24 cellular contexts compared by ENCODE assay signal in genomic region chr21:34841154-34841553, GRCh38.
"Had no signal": no experiment of that assay in that cellular context is flagged by ENCODE, and none has a peak within 500 bp of the region (broad histone marks: within the 10 kb centered on the region; RNA-seq: fewer than 3 reads in every experiment).

No MANE protein-coding gene starts in this region.

- H3K27me3 ChIP-seq: Peyer's patch, SJSA1 had no signal

- FAIRE-seq: astrocyte, TTC549 had no signal

- DNase-seq: activated CD4-positive, alpha-beta memory T cell treated with anti-CD3 and anti-CD28 coated beads for 36 hours; activated CD4-positive, alpha-beta T cell treated with anti-CD3 and anti-CD28 coated beads, Interleukin-2, amount 10 ng/mL, durations not matched to agents 7 days and 5 days; activated CD4-positive, CD25-positive, alpha-beta regulatory T cell; activated effector memory CD4-positive, alpha-beta T cell treated with anti-CD3 and anti-CD28 coated beads, Interleukin-2, amount 50 U/mL, for 16 hours; activated naive CD4-positive, alpha-beta T cell treated with Interleukin-2 at 50 U/mL for 16 hours; activated naive CD8-positive, alpha-beta T cell treated with anti-CD3 and anti-CD28 coated beads, Interleukin-2, amount 50 U/mL, for 24 hours; amygdala; MM.1S; NCI-H1105; NCI-H1436; NCI-H1694 treated with DMSO at 0.1 percent for 48 hours; NCI-H2029 treated with DMSO at 0.1 percent for 48 hours; NCI-H510A treated with DMSO at 0.1 percent for 48 hours; NCI-H69; Peyer's patch; SHP77; T-helper 9 cell had no signal

- H3K27ac ChIP-seq: cardiac muscle cell, Peyer's patch, SJSA1 had no signal

- H3K27ac Mint-ChIP-seq: activated CD4-positive, alpha-beta memory T cell treated with anti-CD3 and anti-CD28 coated beads for 36 hours; activated naive CD8-positive, alpha-beta T cell treated with anti-CD3 and anti-CD28 coated beads, Interleukin-2, amount 50 U/mL, for 24 hours; brain; T-helper 1 cell treated with Interleukin-12 subunit alpha and Interleukin-12 subunit beta and Interleukin-4 antibody, amounts not matched to agents 30 μg/mL and 1 μg/mL, for 36 hours had no signal

- H3K27me3 Mint-ChIP-seq: activated CD4-positive, alpha-beta memory T cell treated with anti-CD3 and anti-CD28 coated beads for 36 hours; activated CD4-positive, alpha-beta T cell treated with anti-CD3 and anti-CD28 coated beads, Interleukin-2, amount 10 ng/mL, durations not matched to agents 7 days and 5 days; activated naive CD8-positive, alpha-beta T cell treated with anti-CD3 and anti-CD28 coated beads, Interleukin-2, amount 50 U/mL, for 24 hours had no signal

- H3K4me3 ChIP-seq: cardiac muscle cell, Peyer's patch, SJSA1 had no signal

- H3K9me3 ChIP-seq: Peyer's patch, SJSA1 had no signal

- H3K4me3 Mint-ChIP-seq: activated CD4-positive, alpha-beta memory T cell treated with anti-CD3 and anti-CD28 coated beads for 36 hours; activated CD4-positive, alpha-beta T cell treated with anti-CD3 and anti-CD28 coated beads, Interleukin-2, amount 10 ng/mL, durations not matched to agents 7 days and 5 days; activated naive CD8-positive, alpha-beta T cell treated with anti-CD3 and anti-CD28 coated beads, Interleukin-2, amount 50 U/mL, for 24 hours; brain; T-helper 1 cell treated with Interleukin-12 subunit alpha and Interleukin-12 subunit beta and Interleukin-4 antibody, amounts not matched to agents 30 μg/mL and 1 μg/mL, for 36 hours had no signal

- ATAC-seq: activated naive CD4-positive, alpha-beta T cell treated with anti-CD3 and anti-CD28 coated beads, Interleukin-2, amount 50 U/mL, for 72 hours; activated naive CD8-positive, alpha-beta T cell treated with anti-CD3 and anti-CD28 coated beads, Interleukin-2, amount 50 U/mL, for 24 hours had no signal

- H3K36me3 ChIP-seq: cardiac muscle cell had no signal

- H3K9me3 Mint-ChIP-seq: activated CD4-positive, alpha-beta memory T cell treated with anti-CD3 and anti-CD28 coated beads for 36 hours; activated CD4-positive, alpha-beta T cell treated with anti-CD3 and anti-CD28 coated beads, Interleukin-2, amount 10 ng/mL, durations not matched to agents 7 days and 5 days; activated naive CD4-positive, alpha-beta T cell treated with anti-CD3 and anti-CD28 coated beads, Interleukin-2, amount 50 U/mL, for 72 hours; activated naive CD8-positive, alpha-beta T cell treated with anti-CD3 and anti-CD28 coated beads, Interleukin-2, amount 50 U/mL, for 24 hours; brain; T-helper 1 cell treated with Interleukin-12 subunit alpha and Interleukin-12 subunit beta and Interleukin-4 antibody, amounts not matched to agents 30 μg/mL and 1 μg/mL, for 36 hours had no signal
